Comparison of ENCODE assay signal across 12 cellular contexts in genomic region chr7:42348627-42349026, GRCh38.
"Had no signal": no experiment of that assay in that cellular context is flagged by ENCODE, and none has a peak within 500 bp of the region (broad histone marks: within the 10 kb centered on the region; RNA-seq: fewer than 3 reads in every experiment).

No MANE protein-coding gene starts in this region.

- ATAC-seq: activated T-cell treated with anti-CD3 and anti-CD28 coated beads, Interleukin-2, amount 50 U/mL, for 72 hours; effector memory CD8-positive, alpha-beta T cell; heart right ventricle; natural killer cell treated with Interleukin-12 subunit alpha and Interleukin-12 subunit beta and Interleukin-15 and Interleukin-18, amount 100 ng/mL, for 72 hours; stimulated activated naive B cell treated with anti-CD40 and anti-IgM and Interleukin-4, amounts not matched to agents 10 μg/mL and 1 μg/mL and 100 μg/mL, for 72 hours had no signal

- H3K4me3 ChIP-seq: adrenal gland, heart right ventricle, sigmoid colon had no signal

- DNase-seq: activated CD4-positive, alpha-beta T cell treated with anti-CD3 and anti-CD28 coated beads for 1 hour; activated effector memory CD4-positive, alpha-beta T cell treated with anti-CD3 and anti-CD28 coated beads, Interleukin-2, amount 50 U/mL, for 16 hours; activated naive CD4-positive, alpha-beta T cell treated with anti-CD3 and anti-CD28 coated beads, Interleukin-2, amount 50 U/mL, for 16 hours; activated T-cell treated with anti-CD3 and anti-CD28 coated beads, Interleukin-2, amount 50 U/mL, for 72 hours; effector memory CD8-positive, alpha-beta T cell; heart right ventricle; mesendoderm; sigmoid colon; stimulated activated naive B cell treated with anti-CD40 and anti-IgM and Interleukin-4, amounts not matched to agents 10 μg/mL and 1 μg/mL and 100 μg/mL, for 72 hours; WERI-Rb-1 had no signal
